Comparison of ENCODE assay signal across 9 cellular contexts in the genomic region with DNA sequence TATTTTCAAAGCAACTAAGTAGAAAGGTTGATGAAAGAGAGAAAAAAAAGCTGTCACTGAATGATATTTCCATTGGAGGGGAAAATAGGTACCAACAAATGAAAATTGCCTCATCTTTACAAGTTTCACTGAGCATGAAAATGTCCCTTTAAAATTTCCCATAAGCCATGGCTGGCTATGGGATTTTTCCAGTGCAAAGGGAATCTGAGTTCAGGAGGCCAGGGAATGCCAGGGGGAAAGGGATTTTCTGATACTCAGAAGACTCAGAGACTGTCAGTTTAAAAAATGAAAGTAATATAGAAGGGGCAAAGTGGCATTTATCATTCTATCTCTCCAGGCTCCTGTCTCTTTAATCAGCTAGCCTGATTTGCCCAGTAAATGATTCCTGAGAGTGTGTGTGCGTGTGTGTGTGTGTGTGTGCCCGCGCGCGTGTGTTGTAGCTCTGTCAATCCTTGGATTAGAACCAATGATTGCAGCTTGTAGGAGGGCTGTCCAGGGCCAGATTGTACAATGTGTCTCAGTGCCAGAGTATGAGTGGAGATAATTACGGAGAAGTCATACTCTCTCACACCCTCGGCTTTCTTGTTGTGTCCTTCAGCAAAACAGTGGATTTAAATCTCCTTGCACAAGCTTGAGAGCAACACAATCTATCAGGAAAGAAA. TPM values are rescaled to one million over a fixed set of nuclear protein-coding genes. Genes with fewer than 3 reads are reported as not detected.
DNase-seq lines count a peak whose midpoint lies in the region; ATAC-seq lines count a peak whose summit lies in the region.
"Had no signal": no experiment of that assay in that cellular context is flagged by ENCODE, and none has a peak within 500 bp of the region (broad histone marks: within the 10 kb centered on the region; RNA-seq: fewer than 3 reads in every experiment).

TSS of gene NTM (plus strand) at position 526 of the 662 bp plus-strand sequence.

- H3K9ac ChIP-seq in ES-I3 (ENCODE audit: low read depth, low read length), result peak within 1 kb of the TSS; percentile 43; the same call in 1 of the 2 replicates

- peaks cover 33% of the 10 kb centered on the region for H3K4me1 ChIP-seq in ES-I3 (ENCODE audit: insufficient read depth, low read length)

- peaks cover 3% of the 10 kb centered on the region for H3K27me3 Mint-ChIP-seq in activated T-helper 2 cell treated with anti-CD3 and anti-CD28 coated beads, Interferon-gamma antibody, Interleukin-2, Interleukin-4, amounts not matched to agents 10 μg/mL and 5 μg/mL and 100 μg/mL, durations not matched to agents 14 hours and 24 hours and 36 hours (ENCODE audit: low read depth)

- intact Hi-C loops in left cardiac atrium (cut with DNase I), result no loop called here
- intact Hi-C loops in activated T-helper 2 cell treated with anti-CD3 and anti-CD28 coated beads, Interferon-gamma antibody, Interleukin-2, Interleukin-4, amounts not matched to agents 10 μg/mL and 5 μg/mL and 100 μg/mL, durations not matched to agents 14 hours and 24 hours and 36 hours (cut with micrococcal nuclease), result no loop called here

- no peak within 1 kb of the TSS for H3K4me3 Mint-ChIP-seq in activated T-helper 2 cell treated with anti-CD3 and anti-CD28 coated beads, Interferon-gamma antibody, Interleukin-2, Interleukin-4, amounts not matched to agents 10 μg/mL and 5 μg/mL and 100 μg/mL, durations not matched to agents 14 hours and 24 hours and 36 hours (ENCODE audit: low read depth)

- no peak within 1 kb of the TSS for H3K27ac Mint-ChIP-seq in activated T-helper 2 cell treated with anti-CD3 and anti-CD28 coated beads, Interferon-gamma antibody, Interleukin-2, Interleukin-4, amounts not matched to agents 10 μg/mL and 5 μg/mL and 100 μg/mL, durations not matched to agents 14 hours and 24 hours and 36 hours

- DNase-seq in amygdala (lab: John Stamatoyannopoulos, UW) (peak in 49 of 56 donors; percentile 24 to 90 (median 70)), left cardiac atrium (peak; percentile 50), putamen (ENCODE audit: low spot score) (peak; percentile 93), CD1c-positive myeloid dendritic cell (ENCODE audit: extremely low spot score) (no peak), SIG-M5 treated with dmso at 0.1 percent for 504 hours (lab: John Stamatoyannopoulos, UW; ENCODE audit: unreplicated experiment) (no peak)
- DNase-seq in activated T-helper 2 cell treated with anti-CD3 and anti-CD28 coated beads, Interferon-gamma antibody, Interleukin-2, Interleukin-4, amounts not matched to agents 10 μg/mL and 5 μg/mL and 100 μg/mL, durations not matched to agents 14 hours and 24 hours and 36 hours (ENCODE audit: low spot score), result no peak
- DNase-seq: NCI-H774 had no signal

- H3K36me3 ChIP-seq in ES-I3 (ENCODE audit: insufficient read depth, low read length), result no peaks in the 10 kb centered on the region

- no peaks in the 10 kb centered on the region for H3K4me1 Mint-ChIP-seq in activated T-helper 2 cell treated with anti-CD3 and anti-CD28 coated beads, Interferon-gamma antibody, Interleukin-2, Interleukin-4, amounts not matched to agents 10 μg/mL and 5 μg/mL and 100 μg/mL, durations not matched to agents 14 hours and 24 hours and 36 hours (ENCODE audit: low read depth)

- no peaks in the 10 kb centered on the region for H3K9me3 ChIP-seq in ES-I3 (ENCODE audit: control insufficient read depth, insufficient read depth, low read length)

- ATAC-seq in left cardiac atrium (peak; percentile 96), GM18858 (IDR thresholded peaks at IDR 0.05; ENCODE audit: unreplicated experiment) (no peak)

- no peaks in the 10 kb centered on the region for H3K9me3 Mint-ChIP-seq in activated T-helper 2 cell treated with anti-CD3 and anti-CD28 coated beads, Interferon-gamma antibody, Interleukin-2, Interleukin-4, amounts not matched to agents 10 μg/mL and 5 μg/mL and 100 μg/mL, durations not matched to agents 14 hours and 24 hours and 36 hours

- H3K36me3 Mint-ChIP-seq in activated T-helper 2 cell treated with anti-CD3 and anti-CD28 coated beads, Interferon-gamma antibody, Interleukin-2, Interleukin-4, amounts not matched to agents 10 μg/mL and 5 μg/mL and 100 μg/mL, durations not matched to agents 14 hours and 24 hours and 36 hours (ENCODE audit: low read depth), result no peaks in the 10 kb centered on the region

RNA-seq across cellular contexts. Expression of gene NTM, which starts in this region (rescaled TPM):
- total RNA-seq in left cardiac atrium, result 10 to 100 TPM; 21.5 to 37.4 TPM
- total RNA-seq in activated T-helper 2 cell treated with anti-CD3 and anti-CD28 coated beads, Interferon-gamma antibody, Interleukin-2, Interleukin-4, amounts not matched to agents 10 μg/mL and 5 μg/mL and 100 μg/mL, durations not matched to agents 14 hours and 24 hours and 36 hours, result not detected in 2 replicates

Comparison
In these comparisons a context has a peak if more than half of its experiments do, and no peak if none do; other contexts are left out.
1. RNA of gene NTM (total RNA-seq): 21.5 to 37.4 TPM in left cardiac atrium; not detected in activated T-helper 2 cell treated with anti-CD3 and anti-CD28 coated beads, Interferon-gamma antibody, Interleukin-2, Interleukin-4, amounts not matched to agents 10 μg/mL and 5 μg/mL and 100 μg/mL, durations not matched to agents 14 hours and 24 hours and 36 hours; every median in the first group is over 10 times any median in the second.
2. DNase-seq: peak in amygdala (49 of 56), left cardiac atrium (single experiment) and putamen (single experiment); none in CD1c-positive myeloid dendritic cell (single experiment), SIG-M5 treated with dmso at 0.1 percent for 504 hours (single experiment) and activated T-helper 2 cell treated with anti-CD3 and anti-CD28 coated beads, Interferon-gamma antibody, Interleukin-2, Interleukin-4, amounts not matched to agents 10 μg/mL and 5 μg/mL and 100 μg/mL, durations not matched to agents 14 hours and 24 hours and 36 hours (single experiment).